Comparison of ENCODE assay signal across 8 cellular contexts in genomic region chr7:135274495-135275268, GRCh38. TPM values are rescaled to one million over a fixed set of nuclear protein-coding genes. Genes with fewer than 3 reads are reported as not detected.
A peak's percentile ranks its signal among the peaks of the same experiment; 100 is the strongest.
DNase-seq lines count a peak whose midpoint lies in the region; ATAC-seq and TF ChIP-seq lines count a peak whose summit lies in the region.

No MANE protein-coding gene starts in this region.

- H3K27ac ChIP-seq in Peyer's patch (no peak overlapping the region), suprapubic skin (no peak overlapping the region)

- TF ChIP-seq EP300 in suprapubic skin (IDR thresholded peaks at IDR 0.05) = no peak

- no peak for TF ChIP-seq POLR2A in Peyer's patch (IDR thresholded peaks at IDR 0.05)
- TF ChIP-seq POLR2A in suprapubic skin (IDR thresholded peaks at IDR 0.05) = no peak

- H3K27me3 ChIP-seq in Peyer's patch (no peaks in the 10 kb centered on the region), suprapubic skin (no peaks in the 10 kb centered on the region)

- TF ChIP-seq CTCF in Peyer's patch (IDR thresholded peaks at IDR 0.05) = peak; percentile 69 to 85 (median 80)
- peak; percentile 50 to 83 for TF ChIP-seq CTCF in suprapubic skin (IDR thresholded peaks at IDR 0.05)

- in situ Hi-C loops in Caki2 (cut with HindIII; ENCODE audit: low pct_unique_long_range_greater_than_20kb, low sequenced_read_pairs) = no loop called here

- no peaks in the 10 kb centered on the region for H3K36me3 ChIP-seq in Peyer's patch
- no peaks in the 10 kb centered on the region for H3K36me3 ChIP-seq in suprapubic skin

- DNase-seq in Caki2 (ENCODE audit: low read depth) (peak; percentile 41), Kasumi-1 (lab: John Stamatoyannopoulos, UW) (peak; percentile 67 to 79), Peyer's patch (peak; percentile 48 to 88 (median 55)), fibroblast of the conjunctiva (ENCODE audit: low read depth) (peak; percentile 43), nucleus accumbens (lab: John Stamatoyannopoulos, UW) (peak in 47 of 56 donors; percentile 4 to 86 (median 39)), suprapubic skin (ENCODE audit: low spot score in 2 of 2) (peak; percentile 78 to 81)
- peak; percentile 85 to 90 for DNase-seq in activated T-cell treated with anti-CD3 and anti-CD28 coated beads, Interleukin-2, amount 50 U/mL, for 48 hours

- 38% methylated on average over 14 of the region's 14 CpGs for WGBS in suprapubic skin

- no peaks in the 10 kb centered on the region for H3K9me3 ChIP-seq in Peyer's patch
- H3K9me3 ChIP-seq in suprapubic skin = no peaks in the 10 kb centered on the region

- H3K4me1 ChIP-seq in Peyer's patch (no peaks in the 10 kb centered on the region), suprapubic skin (no peaks in the 10 kb centered on the region)

- peak; percentile 82 for ATAC-seq in GM21423 (IDR thresholded peaks at IDR 0.05; ENCODE audit: unreplicated experiment)

- no peak overlapping the region for H3K4me3 ChIP-seq in Peyer's patch
- H3K4me3 ChIP-seq in suprapubic skin = no peak overlapping the region

RNA-seq across cellular contexts. Expression of gene STRA8, which starts 41.0 kb away (rescaled TPM):
- total RNA-seq in Caki2 (2014; rRNA removed; shearing (Covaris generic); ENCODE audit: low replicate concordance) = not detected in 2 replicates
- total RNA-seq in Peyer's patch = not detected
- 1 to 10 TPM in 1 of 4 donors, not detected in 3; 6.8 TPM for total RNA-seq in suprapubic skin
